Comparison of ENCODE assay signal across 13 cellular contexts in genomic region chr6:10621847-10622246, GRCh38.
DNase-seq lines count a peak whose midpoint lies in the region; ATAC-seq and TF ChIP-seq lines count a peak whose summit lies in the region.
"Had no signal": no experiment of that assay in that cellular context is flagged by ENCODE, and none has a peak within 500 bp of the region (broad histone marks: within the 10 kb centered on the region; RNA-seq: fewer than 3 reads in every experiment).

No MANE protein-coding gene starts in this region.

- DNase-seq in cardiac muscle cell (ENCODE audit: low read depth in 1 of 2, low spot score in 1 of 2) (no peak), right atrium auricular region (ENCODE audit: low spot score) (no peak), endodermal cell (peak; percentile 68), NCI-H524 treated with DMSO at 0.1 percent for 48 hours (lab: John Stamatoyannopoulos, UW) (no peak)
- no peak for DNase-seq in activated CD4-positive, CD25-positive, alpha-beta regulatory T cell (lab: John Stamatoyannopoulos, UW)
- DNase-seq: C1 segment of cervical spinal cord, DMS53, NCI-H1048, SHP77 had no signal

- no peak overlapping the region for H3K4me3 Mint-ChIP-seq in endodermal cell

- no peak overlapping the region for H3K9ac ChIP-seq in Loucy (ENCODE audit: low read depth, low read length, poor library complexity, severe bottlenecking)
- H3K9ac ChIP-seq in endodermal cell (ENCODE audit: extremely low read depth, low read length, poor library complexity, severe bottlenecking) = no peak overlapping the region
- no peak overlapping the region for H3K9ac ChIP-seq in stomach smooth muscle (ENCODE audit: low read length in 2 of 2)

- H3K27ac ChIP-seq in cardiac muscle cell (peak overlapping the region; percentile 94), right atrium auricular region (no peak overlapping the region), endodermal cell (ENCODE audit: low read depth, low read length) (no peak overlapping the region), stomach smooth muscle (ENCODE audit: low read length) (peak overlapping the region; percentile 18)

- no peaks in the 10 kb centered on the region for H4K20me1 ChIP-seq in Loucy (ENCODE audit: insufficient read depth, low read length, poor library complexity, severe bottlenecking)

- no peaks in the 10 kb centered on the region for H3K27me3 ChIP-seq in cardiac muscle cell
- no peaks in the 10 kb centered on the region for H3K27me3 ChIP-seq in right atrium auricular region
- H3K27me3 ChIP-seq in Loucy (ENCODE audit: insufficient read depth, low read length, poor library complexity, severe bottlenecking) = no peaks in the 10 kb centered on the region
- H3K27me3 ChIP-seq in endodermal cell (ENCODE audit: control insufficient read depth, insufficient read depth, low read length, poor library complexity, severe bottlenecking) = no peaks in the 10 kb centered on the region
- no peaks in the 10 kb centered on the region for H3K27me3 ChIP-seq in stomach smooth muscle (ENCODE audit: control insufficient read depth in 1 of 2, insufficient read depth in 2 of 2, low read length in 2 of 2)

- peaks cover 55% of the 10 kb centered on the region for H3K36me3 Mint-ChIP-seq in endodermal cell (ENCODE audit: low read depth)

- H3K9me3 Mint-ChIP-seq in endodermal cell = peaks cover 5% of the 10 kb centered on the region

- H3K4me3 ChIP-seq in cardiac muscle cell (no peak overlapping the region), right atrium auricular region (no peak overlapping the region), Loucy (ENCODE audit: low read length, poor library complexity, severe bottlenecking) (no peak overlapping the region), endodermal cell (ENCODE audit: low read length) (no peak overlapping the region), stomach smooth muscle (ENCODE audit: low read length in 2 of 2) (no peak overlapping the region)

- TF ChIP-seq CTCF in cardiac muscle cell (IDR thresholded peaks at IDR 0.05; ENCODE audit: low read depth, low read length) = no peak
- TF ChIP-seq CTCF in right atrium auricular region (IDR thresholded peaks at IDR 0.05) = no peak
- 0 out of 2 replicates have a peak, but pooled peaks have one; percentile 15 for TF ChIP-seq CTCF in Loucy (conservative IDR thresholded peaks at IDR 0.05; ENCODE audit: low read length)
- TF ChIP-seq CTCF in endodermal cell (conservative IDR thresholded peaks at IDR 0.05) = peak; percentile 48

- H3K27ac Mint-ChIP-seq in endodermal cell = no peak overlapping the region

- peaks cover 8% of the 10 kb centered on the region for H3K4me1 ChIP-seq in cardiac muscle cell (ENCODE audit: low read depth)
- no peaks in the 10 kb centered on the region for H3K4me1 ChIP-seq in right atrium auricular region
- H3K4me1 ChIP-seq in Loucy (ENCODE audit: insufficient read depth, low read length, poor library complexity, severe bottlenecking) = no peaks in the 10 kb centered on the region
- no peaks in the 10 kb centered on the region for H3K4me1 ChIP-seq in endodermal cell (ENCODE audit: control insufficient read depth, insufficient read depth, low read length)
- H3K4me1 ChIP-seq in stomach smooth muscle (ENCODE audit: control insufficient read depth, insufficient read depth, low read length) = peaks cover 14% of the 10 kb centered on the region

- WGBS in endodermal cell (ENCODE audit: insufficient coverage in 1 of 2, insufficient read length in 1 of 2), 2 experiments = 96 to 100% methylated on average over 1 to 4 of the region's 4 CpGs

- no peaks in the 10 kb centered on the region for H3F3A ChIP-seq in Loucy (ENCODE audit: low read depth)

- H3K79me2 ChIP-seq in Loucy (ENCODE audit: insufficient read depth, low read length) = no peaks in the 10 kb centered on the region

- H3K9me3 ChIP-seq in cardiac muscle cell (ENCODE audit: low read depth) = no peaks in the 10 kb centered on the region
- no peaks in the 10 kb centered on the region for H3K9me3 ChIP-seq in right atrium auricular region
- H3K9me3 ChIP-seq in Loucy (ENCODE audit: insufficient read depth, low read depth, low read length) = no peaks in the 10 kb centered on the region
- H3K9me3 ChIP-seq in endodermal cell (ENCODE audit: control insufficient read depth, low read length) = peaks cover 12% of the 10 kb centered on the region
- H3K9me3 ChIP-seq in stomach smooth muscle (ENCODE audit: control insufficient read depth in 2 of 2, low read length in 2 of 2) = no peaks in the 10 kb centered on the region

- H3K27me3 Mint-ChIP-seq in endodermal cell (ENCODE audit: insufficient read depth) = no peaks in the 10 kb centered on the region

- no peak overlapping the region for H3K4me2 ChIP-seq in Loucy (ENCODE audit: low read depth, low read length, poor library complexity, severe bottlenecking)

- no peaks in the 10 kb centered on the region for H3K9me2 ChIP-seq in Loucy (replicated peaks; ENCODE audit: low read depth, low read length)

- H2AFZ ChIP-seq in Loucy (ENCODE audit: low read length) = no peak overlapping the region

- ATAC-seq in GM19452 (IDR thresholded peaks at IDR 0.05; ENCODE audit: unreplicated experiment) = no peak
- ATAC-seq: SK-N-SH treated with all-trans-retinoic acid at 6 μM for 48 hours had no signal

- peaks cover 9% of the 10 kb centered on the region for H3K36me3 ChIP-seq in cardiac muscle cell
- H3K36me3 ChIP-seq in right atrium auricular region = peaks cover 5% of the 10 kb centered on the region
- peaks cover 28% of the 10 kb centered on the region; the same call in 1 of the 2 replicates for H3K36me3 ChIP-seq in Loucy (ENCODE audit: insufficient read depth, low read length)
- peaks cover 56% of the 10 kb centered on the region for H3K36me3 ChIP-seq in endodermal cell (ENCODE audit: control insufficient read depth, insufficient read depth, low read length)
- peaks cover 3 to 10% of the 10 kb centered on the region in 2 donors for H3K36me3 ChIP-seq in stomach smooth muscle (ENCODE audit: control insufficient read depth in 2 of 2, insufficient read depth in 2 of 2, low read length in 2 of 2)

- peaks cover 8% of the 10 kb centered on the region for H3K4me1 Mint-ChIP-seq in endodermal cell

Comparison
In these comparisons a context has a peak if more than half of its experiments do, and no peak if none do; other contexts are left out.
1. H3K27ac ChIP-seq: peak in cardiac muscle cell (single experiment) and stomach smooth muscle (single experiment); none in right atrium auricular region (0 of 2) and endodermal cell (single experiment).
2. CTCF ChIP-seq: peak in Loucy (single experiment) and endodermal cell (single experiment); none in cardiac muscle cell (single experiment) and right atrium auricular region (0 of 2).